ENCODE assay signal across 9 cellular contexts in the genomic region with DNA sequence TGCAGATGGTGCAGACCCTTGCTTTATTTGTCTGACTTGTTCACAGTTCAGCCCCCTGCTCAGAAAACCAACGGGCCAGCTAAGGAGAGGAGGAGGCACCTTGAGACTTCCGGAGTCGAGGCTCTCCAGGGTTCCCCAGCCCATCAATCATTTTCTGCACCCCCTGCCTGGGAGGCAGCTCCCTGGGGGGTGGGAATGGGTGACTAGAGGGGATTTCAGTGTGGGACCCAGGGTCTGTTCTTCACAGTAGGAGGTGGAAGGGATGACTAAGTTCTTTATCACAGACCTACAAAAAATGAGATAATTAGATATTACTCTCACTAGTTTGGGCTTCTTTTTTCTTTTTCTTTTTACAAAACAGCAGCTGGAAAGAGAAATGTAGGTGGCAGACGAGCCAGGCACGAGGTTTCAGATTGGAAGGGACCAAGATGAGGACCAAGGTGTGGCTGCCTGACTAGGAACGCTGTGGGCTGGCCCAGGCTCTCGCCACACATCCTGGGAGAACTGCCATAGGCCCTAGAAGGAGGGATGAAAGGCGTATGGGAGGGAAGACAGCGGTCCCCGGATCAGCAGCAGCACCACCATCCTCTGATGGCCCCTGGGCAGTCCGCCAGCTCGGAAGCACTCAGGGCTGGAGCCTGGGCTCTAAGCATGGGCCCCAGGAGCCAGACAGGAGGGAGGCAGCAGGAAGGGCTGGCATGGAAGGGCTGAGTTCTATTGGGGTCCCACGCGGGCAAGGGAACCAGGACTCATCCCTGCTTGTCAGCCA. TPM values are rescaled to one million over a fixed set of nuclear protein-coding genes. Genes with fewer than 3 reads are reported as not detected.
DNase-seq lines count a peak whose midpoint lies in the region; ATAC-seq and TF ChIP-seq lines count a peak whose summit lies in the region.
"Had no signal": no experiment of that assay in that cellular context is flagged by ENCODE, and none has a peak within 500 bp of the region (broad histone marks: within the 10 kb centered on the region; RNA-seq: fewer than 3 reads in every experiment).

No MANE protein-coding gene starts in this region.

- H3K27ac ChIP-seq in brain microvascular endothelial cell, result peak overlapping the region; percentile 98

- H3K27me3 ChIP-seq in brain microvascular endothelial cell (replicated peaks), result no peaks in the 10 kb centered on the region

- H3K4me3 ChIP-seq in brain microvascular endothelial cell (ENCODE audit: low read depth, low read length) (no peak overlapping the region), mucosa of descending colon (no peak overlapping the region)

- peaks cover 18% of the 10 kb centered on the region for H3K4me1 ChIP-seq in mucosa of descending colon (ENCODE audit: low read depth)

- H3K36me3 ChIP-seq in brain microvascular endothelial cell (replicated peaks) (no peaks in the 10 kb centered on the region), mucosa of descending colon (ENCODE audit: low read depth) (no peaks in the 10 kb centered on the region)

- no peak for ATAC-seq in mucosa of descending colon
- no peak for ATAC-seq in GM18907 (IDR thresholded peaks at IDR 0.05; ENCODE audit: unreplicated experiment)

- in situ Hi-C loops in ACHN (cut with HindIII; ENCODE audit: low pct_ligation_motif_present, low pct_unique_long_range_greater_than_20kb, low sequenced_read_pairs), result no loop called here
- in situ Hi-C loops in brain microvascular endothelial cell (cut with HindIII; ENCODE audit: low pct_ligation_motif_present, low sequenced_read_pairs), result loop anchor here (25.0 kb wide), 1 partner anchor 130 kb away; no protein-coding TSS in a partner anchor

- TF ChIP-seq CTCF in brain microvascular endothelial cell (IDR thresholded peaks at IDR 0.05; ENCODE audit: low read depth, low read length, missing control alignments), result no peak
- TF ChIP-seq CTCF in mucosa of descending colon (IDR thresholded peaks at IDR 0.05), result no peak

- peak; percentile 67 for DNase-seq in ACHN
- DNase-seq in M059J (ENCODE audit: low read depth), result peak; percentile 95
- DNase-seq in brain microvascular endothelial cell, result peak; percentile 78
- peak in 2 of 3 donors; percentile 65 to 71 for DNase-seq in mucosa of descending colon
- no peak for DNase-seq in NCI-H82 (lab: John Stamatoyannopoulos, UW)
- no peak for DNase-seq in HUDEP-2 (lab: John Stamatoyannopoulos, UW; ENCODE audit: unreplicated experiment in 76 of 76)
- no peak for DNase-seq in stimulated activated naive CD4-positive, alpha-beta T cell (lab: John Stamatoyannopoulos, UW)
- DNase-seq: NCI-H524 had no signal

- intact Hi-C loops in mucosa of descending colon (cut with DNase I, micrococcal nuclease), result no loop called here

- no peaks in the 10 kb centered on the region for H3K9me3 ChIP-seq in mucosa of descending colon

RNA-seq across cellular contexts. Expression of a gene that starts 14.2 kb away (rescaled TPM):
- total RNA-seq in M059J (2014; rRNA removed; shearing (Covaris generic)), result 8.3 and 16.7 TPM in 2 replicates
- total RNA-seq in mucosa of descending colon, result 100 to 1,000 TPM in 1 of 3 donors, 10 to 100 TPM in 2; 73.2 to 101 (median 95.8) TPM

RNA-seq across cellular contexts. Expression of a gene that starts 39.6 kb away (rescaled TPM):
- total RNA-seq in M059J (2014; rRNA removed; shearing (Covaris generic)), result 18.0 and 19.6 TPM in 2 replicates
- total RNA-seq in mucosa of descending colon, result 1 to 10 TPM; 2.8 to 8.6 (median 6.4) TPM

Comparison
In these comparisons a context has a peak if more than half of its experiments do, and no peak if none do; other contexts are left out.
1. DNase-seq: peak in ACHN (single experiment), M059J (single experiment), brain microvascular endothelial cell (single experiment) and mucosa of descending colon (2 of 3); none in NCI-H82 (single experiment), HUDEP-2 (0 of 76) and stimulated activated naive CD4-positive, alpha-beta T cell (0 of 6).